In the genomic region with DNA sequence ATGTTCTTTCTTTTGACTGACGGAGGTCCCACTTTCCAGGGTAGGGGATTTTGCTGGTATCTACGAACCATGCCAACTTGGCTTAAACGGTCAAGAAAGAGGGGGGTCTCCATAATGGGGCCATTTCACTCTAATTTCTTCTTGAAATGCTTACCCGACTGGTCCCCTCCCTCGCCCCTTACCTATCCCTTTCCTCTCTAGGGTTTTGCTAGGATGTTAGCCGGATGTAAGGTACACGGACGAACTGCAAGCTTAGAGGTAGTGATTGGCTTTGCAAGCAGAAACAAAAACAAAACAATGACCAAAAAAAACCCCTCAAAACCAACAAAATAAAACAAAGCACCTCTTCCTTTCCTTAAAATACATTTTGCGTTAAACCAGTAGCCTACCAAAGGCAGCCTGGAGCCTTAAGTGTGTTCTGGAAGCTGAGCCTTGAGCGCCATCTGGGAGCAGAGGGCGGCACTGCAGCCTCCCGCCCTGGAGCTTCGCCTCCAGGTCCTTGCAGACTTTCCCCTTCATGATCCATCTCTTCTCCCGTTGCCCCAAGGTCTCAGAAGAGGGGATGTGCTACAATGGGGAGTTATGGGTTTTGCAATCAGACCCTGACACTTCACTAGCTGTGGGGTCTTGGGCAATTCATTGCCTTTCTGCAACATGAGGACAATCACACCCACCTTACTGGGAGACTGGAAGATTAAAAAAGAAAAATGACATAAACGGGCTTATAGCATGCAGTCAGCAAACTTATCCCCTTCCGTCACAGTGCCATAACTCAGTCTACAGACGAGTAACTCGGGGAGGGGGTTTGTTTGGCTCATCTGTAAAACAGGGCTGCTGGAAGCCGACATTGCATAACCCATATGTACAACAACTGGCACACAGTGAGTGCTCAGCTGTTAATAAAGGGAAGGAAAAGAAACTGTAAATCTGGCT, we compare ENCODE assay signal across 7 cellular contexts.
DNase-seq lines count a peak whose midpoint lies in the region; ATAC-seq and TF ChIP-seq lines count a peak whose summit lies in the region.
"Not testable (repeated sequence)": the region's sequence is repeated elsewhere in the genome, so short reads cannot be mapped to it uniquely, and the experiment has no call there.

No MANE protein-coding gene starts in this region.

- peak; percentile 72 for TF ChIP-seq CTCF in GM12865 (IDR thresholded peaks at IDR 0.05; ENCODE audit: insufficient read depth, low read depth, low read length, missing control alignments)
- peak; percentile 66 for TF ChIP-seq CTCF in KMS-11 (conservative IDR thresholded peaks at IDR 0.05; ENCODE audit: low read depth, low read length)
- peak; percentile 53 for TF ChIP-seq CTCF in epithelial cell of proximal tubule (conservative IDR thresholded peaks at IDR 0.05; ENCODE audit: low read depth, low read length)
- TF ChIP-seq CTCF in progenitor cell of endocrine pancreas (IDR thresholded peaks at IDR 0.05; ENCODE audit: unreplicated experiment), result peak; percentile 69

- H3K9me3 Mint-ChIP-seq in activated naive CD4-positive, alpha-beta T cell treated with anti-CD3 and anti-CD28 coated beads for 36 hours; progenitor cell of endocrine pancreas (ENCODE audit: low read depth): not testable (repeated sequence)

- peak; percentile 99 for ATAC-seq in left lobe of liver

- H3K27me3 ChIP-seq in KMS-11 (ENCODE audit: insufficient read depth, low read depth), result not testable (repeated sequence)

- H4K20me1 ChIP-seq in KMS-11 (ENCODE audit: insufficient read depth), result not testable (repeated sequence)

- not testable (repeated sequence) for H3K4me2 ChIP-seq in KMS-11

- H3K4me1 ChIP-seq in KMS-11 (ENCODE audit: low read depth, poor library complexity, severe bottlenecking), result not testable (repeated sequence)

- not testable (repeated sequence) for H3K36me3 ChIP-seq in KMS-11 (ENCODE audit: insufficient read depth)

- not testable (repeated sequence) for H3K27ac ChIP-seq in KMS-11

- peak; percentile 0 for DNase-seq in GM12865 (ENCODE audit: low read depth)
- DNase-seq in RPMI8226, result peak; percentile 2
- peak; percentile 6 for DNase-seq in activated naive CD4-positive, alpha-beta T cell treated with anti-CD3 and anti-CD28 coated beads for 36 hours
- not testable (repeated sequence) for DNase-seq in epithelial cell of proximal tubule (ENCODE audit: low read depth); left lobe of liver (ENCODE audit: low spot score); progenitor cell of endocrine pancreas (ENCODE audit: low spot score, unreplicated experiment)

- H3K4me3 Mint-ChIP-seq in activated naive CD4-positive, alpha-beta T cell treated with anti-CD3 and anti-CD28 coated beads for 36 hours; progenitor cell of endocrine pancreas (ENCODE audit: low read depth): not testable (repeated sequence)

- not testable (repeated sequence) for H3K79me2 ChIP-seq in KMS-11 (ENCODE audit: insufficient read depth, low read depth)

- not testable (repeated sequence) for H3K27ac Mint-ChIP-seq in activated naive CD4-positive, alpha-beta T cell treated with anti-CD3 and anti-CD28 coated beads for 36 hours; progenitor cell of endocrine pancreas

- not testable (repeated sequence) for H3K27me3 Mint-ChIP-seq in activated naive CD4-positive, alpha-beta T cell treated with anti-CD3 and anti-CD28 coated beads for 36 hours (ENCODE audit: low read depth); progenitor cell of endocrine pancreas

- not testable (repeated sequence) for H3K4me3 ChIP-seq in GM12865 (ENCODE audit: low read depth, low read length); KMS-11 (IDR thresholded peaks at IDR 0.05; ENCODE audit: insufficient read depth, low read depth, low read length); epithelial cell of proximal tubule (ENCODE audit: low read depth, low read length)

- CTCF ChIA-PET in activated naive CD4-positive, alpha-beta T cell treated with anti-CD3 and anti-CD28 coated beads for 36 hours (lab: Charles Lee), result not testable (repeated sequence)

- not testable (repeated sequence) for H2AFZ ChIP-seq in KMS-11 (ENCODE audit: low read depth)

- H3K9ac ChIP-seq in KMS-11, result not testable (repeated sequence)

- not testable (repeated sequence) for H3K36me3 Mint-ChIP-seq in activated naive CD4-positive, alpha-beta T cell treated with anti-CD3 and anti-CD28 coated beads for 36 hours (ENCODE audit: low read depth); progenitor cell of endocrine pancreas (ENCODE audit: insufficient read depth)

- not testable (repeated sequence) for H3K4me1 Mint-ChIP-seq in activated naive CD4-positive, alpha-beta T cell treated with anti-CD3 and anti-CD28 coated beads for 36 hours (ENCODE audit: low read depth); progenitor cell of endocrine pancreas (ENCODE audit: low read depth)

- intact Hi-C loops in activated naive CD4-positive, alpha-beta T cell treated with anti-CD3 and anti-CD28 coated beads for 36 hours (cut with micrococcal nuclease), result not testable (repeated sequence)
